Comparison of ENCODE assay signal across 16 cellular contexts in the genomic region with DNA sequence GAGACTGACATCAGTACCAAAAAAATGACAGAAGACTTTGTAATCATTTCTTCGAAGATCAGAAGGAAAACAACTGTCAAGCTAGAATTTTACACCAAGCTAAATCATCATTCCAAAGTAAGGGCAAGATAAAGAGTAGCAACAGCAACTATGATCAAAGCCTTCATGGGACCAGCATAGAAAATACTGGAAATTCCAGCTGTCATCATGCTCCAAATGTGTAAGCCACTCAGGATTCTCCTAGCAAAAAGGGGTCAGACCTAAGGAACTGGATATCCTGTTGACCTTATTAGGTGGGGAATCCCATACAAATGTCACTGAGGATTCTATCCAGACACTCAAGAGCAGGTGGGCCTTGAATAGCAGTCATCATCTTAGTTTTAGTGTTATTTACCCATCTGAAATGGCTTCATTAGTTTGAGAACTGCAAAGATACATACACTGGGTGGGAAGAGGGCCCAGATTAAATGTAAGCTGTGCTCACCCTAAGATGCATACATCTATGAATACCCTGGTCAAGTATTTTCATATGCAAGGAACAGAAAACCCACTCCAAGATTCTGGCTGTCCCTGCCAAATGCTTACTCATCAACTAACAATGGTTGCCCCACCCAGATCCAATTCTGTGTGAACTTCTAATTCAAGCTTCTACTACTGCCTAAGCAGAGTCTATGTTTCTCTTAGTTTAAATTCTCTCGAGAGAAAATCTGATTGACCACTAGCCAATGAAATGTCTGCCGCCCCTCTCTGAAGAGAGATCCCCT. TPM values are rescaled to one million over a fixed set of nuclear protein-coding genes. Genes with fewer than 3 reads are reported as not detected.
DNase-seq lines count a peak whose midpoint lies in the region; ATAC-seq and TF ChIP-seq lines count a peak whose summit lies in the region.
"Had no signal": no experiment of that assay in that cellular context is flagged by ENCODE, and none has a peak within 500 bp of the region (broad histone marks: within the 10 kb centered on the region; RNA-seq: fewer than 3 reads in every experiment).

No MANE protein-coding gene starts in this region.

- peak overlapping the region; percentile 71; the same call in 1 of the 2 replicates for H2AFZ ChIP-seq in GM23248
- H2AFZ ChIP-seq in smooth muscle cell (ENCODE audit: low read depth), result no peak overlapping the region

- 41 to 42% methylated on average over 3 of the region's 3 CpGs for WGBS in GM23248 (ENCODE audit: low coverage in 1 of 2, low lambda C conversion rate in 2 of 2, missing lambda C conversion rate in 2 of 2), 2 experiments
- WGBS in smooth muscle cell (ENCODE audit: low lambda C conversion rate), result 88% methylated on average over 3 of the region's 3 CpGs

- H3K9me2 ChIP-seq in GM23248 (ENCODE audit: insufficient read depth), result no peaks in the 10 kb centered on the region

- peaks cover 51% of the 10 kb centered on the region for H3F3A ChIP-seq in GM23248 (ENCODE audit: insufficient read depth)
- peaks cover 2% of the 10 kb centered on the region for H3F3A ChIP-seq in smooth muscle cell (ENCODE audit: low read depth)

- H3K9me3 ChIP-seq in GM23248 (ENCODE audit: low read depth) (no peaks in the 10 kb centered on the region), smooth muscle cell (replicated peaks; ENCODE audit: low read depth) (no peaks in the 10 kb centered on the region)
- H3K9me3 ChIP-seq: suprapubic skin had no signal

- H3K4me3 ChIP-seq in GM23248 (peak overlapping the region; percentile 50), fibroblast of the aortic adventitia (ENCODE audit: low read depth, low read length) (peak overlapping the region; percentile 11), smooth muscle cell (no peak overlapping the region)
- H3K4me3 ChIP-seq: suprapubic skin had no signal

- H3K4me3 Mint-ChIP-seq in mesothelial cell of epicardium, result no peak overlapping the region
- H3K4me3 Mint-ChIP-seq: activated CD4-positive, alpha-beta memory T cell treated with anti-CD3 and anti-CD28 coated beads, Interleukin-2, amount 10 ng/mL, durations not matched to agents 7 days and 5 days had no signal

- DNase-seq in GM23248 (peak; percentile 92), fibroblast of the aortic adventitia (ENCODE audit: low read depth) (peak; percentile 97), smooth muscle cell (lab: John Stamatoyannopoulos, UW; ENCODE audit: unreplicated experiment) (no peak), midbrain (lab: John Stamatoyannopoulos, UW) (no peak), mesothelial cell of epicardium (ENCODE audit: low spot score in 2 of 2, unreplicated experiment in 2 of 2) (no peak)
- DNase-seq: activated CD4-positive, alpha-beta memory T cell treated with anti-CD3 and anti-CD28 coated beads, Interleukin-2, amount 10 ng/mL, durations not matched to agents 7 days and 5 days; activated gamma-delta T cell treated with Interleukin-2 at 50 U/mL for 16 hours; NCI-H1105 treated with DMSO at 0.1 percent for 48 hours; NCI-H510A treated with DMSO at 0.1 percent for 48 hours; right cardiac atrium had no signal

- peak overlapping the region; percentile 53; the same call in 1 of the 2 replicates for H3K9ac ChIP-seq in GM23248
- H3K9ac ChIP-seq in smooth muscle cell (ENCODE audit: low read depth), result no peak overlapping the region

- H3K4me1 ChIP-seq in GM23248 (ENCODE audit: insufficient read depth) (peaks cover 35% of the 10 kb centered on the region), smooth muscle cell (ENCODE audit: low read depth) (peaks cover 10% of the 10 kb centered on the region)

- no peaks in the 10 kb centered on the region for H3K4me1 Mint-ChIP-seq in mesothelial cell of epicardium
- H3K4me1 Mint-ChIP-seq: activated CD4-positive, alpha-beta memory T cell treated with anti-CD3 and anti-CD28 coated beads, Interleukin-2, amount 10 ng/mL, durations not matched to agents 7 days and 5 days had no signal

- H4K20me1 ChIP-seq in GM23248 (ENCODE audit: insufficient read depth) (no peaks in the 10 kb centered on the region), smooth muscle cell (ENCODE audit: low read depth) (no peaks in the 10 kb centered on the region)

- in situ Hi-C loops in GM23248 (cut with MboI), result no loop called here

- ATAC-seq in SK-N-SH treated with all-trans-retinoic acid at 6 μM for 48 hours (peak; percentile 74), GM18909 (IDR thresholded peaks at IDR 0.05; ENCODE audit: poor library complexity, unreplicated experiment) (no peak)
- ATAC-seq: Panc1, right cardiac atrium had no signal

- H3K4me2 ChIP-seq in GM23248 (ENCODE audit: unreplicated experiment), result peak overlapping the region; percentile 75
- peak overlapping the region; percentile 16 for H3K4me2 ChIP-seq in smooth muscle cell

- TF ChIP-seq CTCF in fibroblast of the aortic adventitia (IDR thresholded peaks at IDR 0.05; ENCODE audit: insufficient read depth, low read length), result no peak
- no peak for TF ChIP-seq CTCF in smooth muscle cell (IDR thresholded peaks at IDR 0.05; ENCODE audit: borderline replicate concordance, insufficient read depth, poor library complexity, severe bottlenecking)
- no peak for TF ChIP-seq CTCF in mesothelial cell of epicardium (IDR thresholded peaks at IDR 0.05; ENCODE audit: unreplicated experiment)

- H3K27me3 Mint-ChIP-seq in mesothelial cell of epicardium (ENCODE audit: low read depth), result no peaks in the 10 kb centered on the region

- H3K36me3 Mint-ChIP-seq in mesothelial cell of epicardium, result no peaks in the 10 kb centered on the region

- H3K27me3 ChIP-seq in GM23248 (replicated peaks; ENCODE audit: insufficient read depth) (no peaks in the 10 kb centered on the region), smooth muscle cell (ENCODE audit: low read depth) (no peaks in the 10 kb centered on the region)
- H3K27me3 ChIP-seq: suprapubic skin had no signal

- peaks cover 2% of the 10 kb centered on the region; the same call in 1 of the 2 replicates for H3K36me3 ChIP-seq in GM23248 (ENCODE audit: low read depth)
- no peaks in the 10 kb centered on the region for H3K36me3 ChIP-seq in smooth muscle cell (ENCODE audit: low read depth)
- H3K36me3 ChIP-seq: suprapubic skin had no signal

- peaks cover 4% of the 10 kb centered on the region for H3K9me3 Mint-ChIP-seq in mesothelial cell of epicardium
- H3K9me3 Mint-ChIP-seq: activated CD4-positive, alpha-beta memory T cell treated with anti-CD3 and anti-CD28 coated beads, Interleukin-2, amount 10 ng/mL, durations not matched to agents 7 days and 5 days had no signal

- H3K79me2 ChIP-seq in GM23248 (ENCODE audit: insufficient read depth) (no peaks in the 10 kb centered on the region), smooth muscle cell (ENCODE audit: low read depth) (no peaks in the 10 kb centered on the region)

- peak overlapping the region; percentile 90 for H3K27ac ChIP-seq in GM23248
- no peak overlapping the region for H3K27ac ChIP-seq in smooth muscle cell (ENCODE audit: low read depth)
- H3K27ac ChIP-seq: suprapubic skin had no signal

- H3K27ac Mint-ChIP-seq in mesothelial cell of epicardium, result no peak overlapping the region
- H3K27ac Mint-ChIP-seq: activated CD4-positive, alpha-beta memory T cell treated with anti-CD3 and anti-CD28 coated beads, Interleukin-2, amount 10 ng/mL, durations not matched to agents 7 days and 5 days had no signal

TF ChIP-seq in SK-N-SH treated with all-trans-retinoic acid at 6 μM for 48 hours, 23 proteins besides CTCF, POLR2A, EP300 and RAD21:
- TF ChIP-seq GLIS3 (CRISPR knock-in tag; IDR thresholded peaks at IDR 0.05), result no peak

RNA-seq across cellular contexts. Expression of a gene that starts 33.5 kb away (rescaled TPM):
- total RNA-seq in GM23248 (2014; rRNA removed; shearing (Covaris generic)), result not detected in 2 replicates
- polyA plus RNA-seq in GM23248 (2016; fragmentation: Nextera tagmentation; extraction: Ambion mirVana), result 0.18 TPM in 2 replicates
- not detected in 2 replicates for total RNA-seq in fibroblast of the aortic adventitia (ENCODE audit: low replicate concordance)
- not detected in 2 replicates for total RNA-seq in smooth muscle cell
- 0.11 and 0.66 TPM in 2 replicates for polyA plus RNA-seq in smooth muscle cell
- total RNA-seq in mesothelial cell of epicardium, result not detected in 3 replicates
- total RNA-seq: activated CD4-positive, alpha-beta memory T cell treated with anti-CD3 and anti-CD28 coated beads, Interleukin-2, amount 10 ng/mL, durations not matched to agents 7 days and 5 days; frontal cortex; suprapubic skin; T-helper 2 cell treated with Interferon-gamma antibody and Interleukin-4, amounts not matched to agents 100 ng/mL and 5 ng/mL, for 36 hours had no signal

Comparison
In these comparisons a context has a peak if more than half of its experiments do, and no peak if none do; other contexts are left out.
1. DNase-seq: peak in GM23248 (single experiment) and fibroblast of the aortic adventitia (single experiment); none in smooth muscle cell (single experiment), midbrain (single experiment) and mesothelial cell of epicardium (0 of 2).